In the genomic region with DNA sequence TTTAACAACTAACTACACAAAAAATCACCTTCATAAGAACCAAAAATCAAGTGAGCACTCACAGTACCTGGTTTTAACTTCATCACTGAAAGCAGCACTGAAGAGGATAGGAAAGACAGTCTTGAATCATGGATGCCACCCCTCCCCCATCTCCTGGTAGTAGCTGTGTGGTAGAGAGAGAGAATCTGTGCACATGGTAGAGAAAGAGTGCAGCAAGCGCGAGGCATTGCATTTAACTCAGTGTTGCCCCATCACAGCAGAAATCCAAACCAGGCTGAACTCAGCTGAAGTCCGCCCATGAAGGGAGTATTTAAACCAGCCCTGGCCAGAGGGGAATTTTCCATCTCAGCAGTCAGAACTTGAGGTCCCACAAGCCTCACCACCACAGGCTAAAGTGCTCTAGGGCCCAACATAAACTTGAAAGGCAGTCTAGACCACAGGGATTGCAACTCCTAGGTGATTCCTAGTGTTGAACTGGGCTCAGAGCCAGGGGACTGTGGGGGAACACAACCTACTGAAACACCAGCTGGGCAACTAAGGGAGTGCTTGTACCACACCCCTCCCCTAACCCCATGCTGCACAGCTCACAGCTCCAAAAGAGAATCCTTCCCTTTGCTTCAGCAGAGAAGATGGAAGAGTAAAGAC, we compare ENCODE assay signal across 11 cellular contexts. TPM values are rescaled to one million over a fixed set of nuclear protein-coding genes. Genes with fewer than 3 reads are reported as not detected.
DNase-seq lines count a peak whose midpoint lies in the region; ATAC-seq and TF ChIP-seq lines count a peak whose summit lies in the region.
"Had no signal": no experiment of that assay in that cellular context is flagged by ENCODE, and none has a peak within 500 bp of the region (broad histone marks: within the 10 kb centered on the region; RNA-seq: fewer than 3 reads in every experiment).

No MANE protein-coding gene starts in this region.

- H3K27me3 Mint-ChIP-seq in CD8-positive, alpha-beta memory T cell, result no peaks in the 10 kb centered on the region

- H2AFZ ChIP-seq in PC-3 (ENCODE audit: low read length), result no peak overlapping the region

- no peaks in the 10 kb centered on the region for H3K9me3 ChIP-seq in PC-3 (ENCODE audit: low read length)
- no peaks in the 10 kb centered on the region for H3K9me3 ChIP-seq in CD8-positive, alpha-beta memory T cell (ENCODE audit: low read length)
- H3K9me3 ChIP-seq: heart left ventricle had no signal

- H3K4me3 Mint-ChIP-seq in CD8-positive, alpha-beta memory T cell, result no peak overlapping the region

- TF ChIP-seq CTCF in PC-3 (conservative IDR thresholded peaks at IDR 0.05; ENCODE audit: low read depth, low read length), result no peak

- peaks cover 21 to 43% (median 35%) of the 10 kb centered on the region in 3 donors for H3K4me1 Mint-ChIP-seq in CD8-positive, alpha-beta memory T cell

- H3K4me1 ChIP-seq in PC-3 (ENCODE audit: insufficient read depth, low read length), result no peaks in the 10 kb centered on the region
- H3K4me1 ChIP-seq in CD8-positive, alpha-beta memory T cell (ENCODE audit: insufficient read depth, low read length), result no peaks in the 10 kb centered on the region

- DNase-seq in COLO668 (lab: John Stamatoyannopoulos, UW; ENCODE audit: unreplicated experiment) (peak; percentile 38), PC-3 (peak; percentile 3), glomerular visceral epithelial cell (ENCODE audit: extremely low spot score) (peak; percentile 52), cortex of kidney (lab: John Stamatoyannopoulos, UW) (no peak), globus pallidus (ENCODE audit: low spot score) (no peak)
- DNase-seq in CD8-positive, alpha-beta memory T cell, result no peak
- DNase-seq: heart left ventricle, left colon, NCI-H1436 treated with DMSO at 0.1 percent for 48 hours had no signal

- CTCF ChIA-PET in PC-3 (lab: Charles Lee), result no interaction called here
- CTCF ChIA-PET in CD8-positive, alpha-beta memory T cell (lab: Charles Lee), result no interaction called here

- peaks cover 0 to 7% (median 5%) of the 10 kb centered on the region in 3 donors for H3K36me3 Mint-ChIP-seq in CD8-positive, alpha-beta memory T cell

- POLR2A ChIA-PET in PC-3 (lab: Charles Lee; ENCODE audit: unreplicated experiment), result no interaction called here
- POLR2A ChIA-PET in CD8-positive, alpha-beta memory T cell (lab: Charles Lee), result no interaction called here

- no peak overlapping the region for H3K4me2 ChIP-seq in PC-3 (ENCODE audit: low read length)

- peak; percentile 80 for ATAC-seq in GM18868 (IDR thresholded peaks at IDR 0.05; ENCODE audit: unreplicated experiment)
- no peak for ATAC-seq in PC-3
- ATAC-seq: heart left ventricle, left colon had no signal

- H3K27ac ChIP-seq in PC-3 (ENCODE audit: low read length), result no peak overlapping the region
- H3K27ac ChIP-seq in CD8-positive, alpha-beta memory T cell (ENCODE audit: low read depth, low read length), result no peak overlapping the region
- H3K27ac ChIP-seq: heart left ventricle had no signal

- H3K27ac Mint-ChIP-seq in CD8-positive, alpha-beta memory T cell, result no peak overlapping the region
- H3K27ac Mint-ChIP-seq: activated T-helper 2 cell treated with anti-CD3 and anti-CD28 coated beads, Interferon-gamma antibody, Interleukin-2, Interleukin-4, amounts not matched to agents 10 μg/mL and 5 μg/mL and 100 μg/mL, durations not matched to agents 14 hours and 24 hours and 36 hours had no signal

- H3K36me3 ChIP-seq in PC-3 (ENCODE audit: low read depth, low read length), result no peaks in the 10 kb centered on the region
- no peaks in the 10 kb centered on the region for H3K36me3 ChIP-seq in CD8-positive, alpha-beta memory T cell (ENCODE audit: insufficient read depth, low read length)
- H3K36me3 ChIP-seq: heart left ventricle had no signal

- BruUV-seq in PC-3 (replicated peaks; lab: Mats Ljungman, UMichigan), result no TSS peak

- intact Hi-C loops in PC-3 (cut with micrococcal nuclease), result no loop called here

- no peaks in the 10 kb centered on the region for H3K9me2 ChIP-seq in PC-3 (replicated peaks; ENCODE audit: low read length)

- no peaks in the 10 kb centered on the region for H4K20me1 ChIP-seq in PC-3 (ENCODE audit: low read length)

- no peaks in the 10 kb centered on the region for H3K9me3 Mint-ChIP-seq in CD8-positive, alpha-beta memory T cell
- H3K9me3 Mint-ChIP-seq: activated T-helper 2 cell treated with anti-CD3 and anti-CD28 coated beads, Interferon-gamma antibody, Interleukin-2, Interleukin-4, amounts not matched to agents 10 μg/mL and 5 μg/mL and 100 μg/mL, durations not matched to agents 14 hours and 24 hours and 36 hours had no signal

- no peaks in the 10 kb centered on the region for H3F3A ChIP-seq in PC-3 (ENCODE audit: low read length, unreplicated experiment)

- no peaks in the 10 kb centered on the region for H3K79me2 ChIP-seq in PC-3 (ENCODE audit: low read length)

- H3K9ac ChIP-seq in PC-3 (ENCODE audit: low read length), result no peak overlapping the region

- no peak overlapping the region for H3K4me3 ChIP-seq in PC-3 (ENCODE audit: low read length)
- no peak overlapping the region for H3K4me3 ChIP-seq in CD8-positive, alpha-beta memory T cell (ENCODE audit: low read length)
- H3K4me3 ChIP-seq: heart left ventricle had no signal

- no peaks in the 10 kb centered on the region for H3K27me3 ChIP-seq in PC-3 (ENCODE audit: low read length)
- no peaks in the 10 kb centered on the region for H3K27me3 ChIP-seq in CD8-positive, alpha-beta memory T cell (ENCODE audit: insufficient read depth, low read length, poor library complexity, severe bottlenecking)
- H3K27me3 ChIP-seq: heart left ventricle had no signal

RNA-seq across cellular contexts. Expression of a gene that starts 38.4 kb away (rescaled TPM):
- total RNA-seq in PC-3 (2014; rRNA removed), result 0.73 and 0.98 TPM in 2 replicates
- 1 to 10 TPM; 4.4 to 4.7 TPM for total RNA-seq in CD8-positive, alpha-beta memory T cell
- polyA plus RNA-seq in CD8-positive, alpha-beta memory T cell, result 13.7 TPM

Comparison
In these comparisons a context has a peak if more than half of its experiments do, and no peak if none do; other contexts are left out.
1. DNase-seq: peak in COLO668 (single experiment), PC-3 (single experiment) and glomerular visceral epithelial cell (single experiment); none in CD8-positive, alpha-beta memory T cell (0 of 5), cortex of kidney (single experiment) and globus pallidus (single experiment).